Comparison of ENCODE assay signal across 28 cellular contexts in the genomic region with DNA sequence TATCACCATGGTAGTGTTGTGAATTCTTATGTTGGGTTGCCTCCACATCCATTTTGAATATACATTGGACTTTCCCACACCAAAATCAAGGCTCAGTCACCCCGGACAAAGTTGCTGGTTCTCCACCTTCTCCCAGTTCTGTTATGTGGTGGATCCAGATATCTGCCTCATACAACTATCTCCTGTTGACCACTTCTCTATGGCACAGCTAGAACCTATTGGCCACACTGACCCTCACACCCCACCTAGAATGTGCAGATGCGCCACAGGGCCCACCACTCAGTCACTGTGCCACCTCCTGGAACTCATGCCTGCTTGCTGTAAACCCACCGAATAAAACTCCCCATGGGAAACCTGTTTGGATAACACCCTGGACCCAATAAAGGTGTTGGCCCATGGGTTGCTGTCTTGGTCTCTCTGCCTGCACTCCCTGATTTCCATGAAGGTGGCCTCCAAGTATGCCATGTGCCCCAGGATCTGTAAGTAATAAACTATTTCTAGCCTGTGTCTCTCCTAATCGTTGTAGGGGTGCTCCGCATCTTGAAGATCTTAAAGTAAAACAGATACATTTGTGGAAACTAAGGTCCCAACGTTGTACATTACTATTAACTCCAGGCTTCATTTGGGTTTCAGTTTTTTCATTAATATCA. TPM values are rescaled to one million over a fixed set of nuclear protein-coding genes. Genes with fewer than 3 reads are reported as not detected.
DNase-seq lines count a peak whose midpoint lies in the region; ATAC-seq, FAIRE-seq and TF ChIP-seq lines count a peak whose summit lies in the region.
"Had no signal": no experiment of that assay in that cellular context is flagged by ENCODE, and none has a peak within 500 bp of the region (broad histone marks: within the 10 kb centered on the region; RNA-seq: fewer than 3 reads in every experiment).

No MANE protein-coding gene starts in this region.

- TF ChIP-seq RAD21 in K562 (CRISPR knock-in tag; conservative IDR thresholded peaks at IDR 0.05 in 1 of 2, IDR thresholded peaks at IDR 0.05 in 1 of 2) = no peak

- no peaks in the 10 kb centered on the region for H3K9me3 ChIP-seq in cardiac muscle cell (ENCODE audit: low read depth)
- no peaks in the 10 kb centered on the region; the same call in 1 of the 2 replicates for H3K9me3 ChIP-seq in K562 (replicated peaks; ENCODE audit: control insufficient read depth, insufficient read depth, low read depth, low read length)
- no peaks in the 10 kb centered on the region for H3K9me3 ChIP-seq in T-helper 17 cell (ENCODE audit: control insufficient read depth, low read length, poor library complexity, severe bottlenecking)
- H3K9me3 ChIP-seq: gastrocnemius medialis, lower lobe of right lung, prostate gland, upper lobe of right lung had no signal

- H3K9ac ChIP-seq in K562 (ENCODE audit: insufficient read depth in 1 of 2, low read depth in 2 of 2, low read length in 2 of 2) = peak overlapping the region; percentile 75 to 97; a peak in 3 of 4 replicates

- intact Hi-C loops in Right ventricle myocardium superior (cut with DNase I) (no loop called here), K562 (cut with micrococcal nuclease) (loop anchor here (10.0 kb wide), 1 partner anchor 262 kb away; a partner anchor contains a TSS)

- POLR2A ChIA-PET in K562 (lab: Yijun Ruan, JAX) = interaction anchor here (1.0 to 9.0 kb wide), 8 partner anchors 8 to 152 kb away, joined by 3 to 95 read pairs (median 4); a partner anchor contains a TSS

- H3K9me1 ChIP-seq in K562 (ENCODE audit: control insufficient read depth, insufficient read depth, low read length) = no peaks in the 10 kb centered on the region

- no peaks in the 10 kb centered on the region for H4K20me1 ChIP-seq in K562 (replicated peaks; ENCODE audit: control insufficient read depth, insufficient read depth, low read length)

- H3K27me3 Mint-ChIP-seq in nephron (ENCODE audit: low read depth) = peaks cover 5% of the 10 kb centered on the region
- no peaks in the 10 kb centered on the region for H3K27me3 Mint-ChIP-seq in type B pancreatic cell
- no peaks in the 10 kb centered on the region for H3K27me3 Mint-ChIP-seq in T-helper 17 cell

- H3K4me3 Mint-ChIP-seq in nephron (peak overlapping the region; percentile 11 to 61 (median 33)), type B pancreatic cell (peak overlapping the region; percentile 66), T-helper 17 cell (no peak overlapping the region)
- H3K4me3 Mint-ChIP-seq: activated CD8-positive, alpha-beta memory T cell treated with anti-CD3 and anti-CD28 coated beads, Interleukin-2, amount 10 ng/mL, durations not matched to agents 7 days and 5 days; CD14-positive monocyte had no signal

- H3K79me2 ChIP-seq in K562 (ENCODE audit: control insufficient read depth, insufficient read depth, low read length) = peaks cover 28% of the 10 kb centered on the region

- H3K4me2 ChIP-seq in K562 (ENCODE audit: insufficient read depth, low read length) = peak overlapping the region; percentile 55

- peaks cover 30% of the 10 kb centered on the region for H3K4me1 Mint-ChIP-seq in nephron
- peaks cover 19% of the 10 kb centered on the region for H3K4me1 Mint-ChIP-seq in type B pancreatic cell (ENCODE audit: unreplicated experiment)
- H3K4me1 Mint-ChIP-seq in T-helper 17 cell = peaks cover 15% of the 10 kb centered on the region

- H3K27ac ChIP-seq in cardiac muscle cell = peak overlapping the region; percentile 100
- peak overlapping the region; percentile 99 for H3K27ac ChIP-seq in K562 (ENCODE audit: extremely low read depth, low read depth, low read length)
- H3K27ac ChIP-seq: SK-N-MC had no signal

- H3K4me1 ChIP-seq in cardiac muscle cell (ENCODE audit: low read depth) (peaks cover 24% of the 10 kb centered on the region), K562 (replicated peaks in 1 of 2; ENCODE audit: control insufficient read depth in 2 of 2, insufficient read depth in 2 of 2, low read length in 2 of 2) (peaks cover 32 to 35% of the 10 kb centered on the region in 2 experiments)
- H3K4me1 ChIP-seq: prostate gland had no signal

- no peaks in the 10 kb centered on the region for H3K9me3 Mint-ChIP-seq in nephron
- no peaks in the 10 kb centered on the region for H3K9me3 Mint-ChIP-seq in type B pancreatic cell

- no peak for ATAC-seq in Right ventricle myocardium superior (ENCODE audit: poor library complexity)
- ATAC-seq in K562 = no peak
- ATAC-seq in T-helper 17 cell = no peak
- ATAC-seq: activated CD8-positive, alpha-beta memory T cell treated with anti-CD3 and anti-CD28 coated beads, Interleukin-2, amount 10 ng/mL, durations not matched to agents 7 days and 5 days; gastrocnemius medialis; lower lobe of right lung; PC-3; upper lobe of right lung had no signal

- in situ Hi-C loops in K562 (cut with MboI) = loop anchor here (10.0 kb wide), 2 partner anchors 132 to 262 kb away; a partner anchor contains a TSS

- H3K36me3 Mint-ChIP-seq in nephron (ENCODE audit: low read depth) (peaks cover 3% of the 10 kb centered on the region), type B pancreatic cell (no peaks in the 10 kb centered on the region), T-helper 17 cell (ENCODE audit: low read depth) (no peaks in the 10 kb centered on the region)

- H3K36me3 ChIP-seq in cardiac muscle cell (no peaks in the 10 kb centered on the region), K562 (ENCODE audit: control insufficient read depth, insufficient read depth, low read length) (peaks cover 9% of the 10 kb centered on the region; the same call in 1 of the 3 replicates)
- H3K36me3 ChIP-seq: gastrocnemius medialis, lower lobe of right lung, prostate gland, upper lobe of right lung had no signal

- FAIRE-seq in K562 (lab: Jason Lieb, UNC) = no peak
- FAIRE-seq: A204.1, GM18507 had no signal

- H3K4me3 ChIP-seq in cardiac muscle cell = no peak overlapping the region
- no peak overlapping the region for H3K4me3 ChIP-seq in K562
- H3K4me3 ChIP-seq: gastrocnemius medialis, lower lobe of right lung, prostate gland, SK-N-MC, upper lobe of right lung had no signal

- DNase-seq in cardiac muscle cell (ENCODE audit: low read depth in 1 of 2, low spot score in 1 of 2) (no peak), Right ventricle myocardium superior (no peak), K562 (ENCODE audit: extremely low read depth in 1 of 4, low spot score in 3 of 4) (peak in 1 of 4 experiments; percentile 37), type B pancreatic cell (ENCODE audit: extremely low spot score, unreplicated experiment) (no peak), T-helper 17 cell (no peak), MV-4-11 (lab: John Stamatoyannopoulos, UW) (no peak)
- no peak for DNase-seq in stimulated activated CD8-positive, alpha-beta memory T cell treated with anti-CD3 and anti-CD28 coated beads, Interleukin-4, amount 100 ng/mL, for 48 hours
- DNase-seq: activated CD8-positive, alpha-beta memory T cell treated with anti-CD3 and anti-CD28 coated beads, Interleukin-2, amount 10 ng/mL, durations not matched to agents 7 days and 5 days; activated naive CD4-positive, alpha-beta T cell treated with Interleukin-2 at 50 U/mL for 16 hours; activated T-cell treated with anti-CD3 and anti-CD28 coated beads, Interleukin-2, amount 50 U/mL, for 48 hours; amniotic stem cell; gastrocnemius medialis; lower lobe of right lung; MM.1S; NCI-H1417; NCI-H2029; NCI-H526 treated with DMSO at 0.1 percent for 48 hours; NK-92 treated with Interleukin-12 subunit alpha and Interleukin-12 subunit beta, amount 100 ng/mL, for 24 hours; PC-3; stimulated activated CD4-positive, alpha-beta T cell treated with anti-CD3 and anti-CD28 coated beads, Interleukin-4, amount 100 ng/mL, for 24 hours; T-helper 1 cell; upper lobe of right lung had no signal

- CTCF ChIA-PET in K562 (lab: Yijun Ruan, JAX; ENCODE audit: low intra/inter-chr PET ratio) = no interaction called here

- no peak for TF ChIP-seq POLR2A in K562 (conservative IDR thresholded peaks at IDR 0.05)

- BruUV-seq in K562 (replicated peaks; lab: Mats Ljungman, UMichigan) = no TSS peak

- TF ChIP-seq CTCF in cardiac muscle cell (IDR thresholded peaks at IDR 0.05; ENCODE audit: low read depth, low read length) = no peak
- TF ChIP-seq CTCF in K562 (IDR thresholded peaks at IDR 0.05 in 2 of 3, conservative IDR thresholded peaks at IDR 0.05 in 1 of 3; ENCODE audit: insufficient read depth in 2 of 3, low read depth in 1 of 3, low read length in 3 of 3) = no peak
- TF ChIP-seq CTCF in nephron (IDR thresholded peaks at IDR 0.05; ENCODE audit: unreplicated experiment in 3 of 3) = no peak
- no peak for TF ChIP-seq CTCF in type B pancreatic cell (conservative IDR thresholded peaks at IDR 0.05)

- TF ChIP-seq EP300 in K562 (IDR thresholded peaks at IDR 0.05; ENCODE audit: low read length) = no peak

- H3K27ac Mint-ChIP-seq in nephron (peak overlapping the region; percentile 69 to 86 (median 74)), type B pancreatic cell (peak overlapping the region; percentile 30), T-helper 17 cell (no peak overlapping the region)
- H3K27ac Mint-ChIP-seq: activated CD8-positive, alpha-beta memory T cell treated with anti-CD3 and anti-CD28 coated beads, Interleukin-2, amount 10 ng/mL, durations not matched to agents 7 days and 5 days had no signal

- H3K27me3 ChIP-seq in cardiac muscle cell (no peaks in the 10 kb centered on the region), K562 (ENCODE audit: control insufficient read depth in 2 of 2, insufficient read depth in 2 of 2, low read length in 2 of 2) (no peaks in the 10 kb centered on the region)
- H3K27me3 ChIP-seq: gastrocnemius medialis, upper lobe of right lung had no signal

- H2AFZ ChIP-seq in K562 (ENCODE audit: low read depth, low read length) = peak overlapping the region; percentile 36; the same call in 1 of the 2 replicates

- WGBS in K562 (ENCODE audit: insufficient coverage, low coverage, missing lambda C conversion rate) = 63% methylated on average over 6 of the region's 6 CpGs

RNA-seq across cellular contexts. Expression of a gene that starts 7.2 kb away (rescaled TPM):
- total RNA-seq in cardiac muscle cell = 38.7 and 42.7 TPM in 2 replicates
- 92.8 and 103 TPM in 2 replicates for polyA plus RNA-seq in cardiac muscle cell
- total RNA-seq in Right ventricle myocardium superior = 70.5 TPM
- 88.6 and 124 TPM in 2 replicates for total RNA-seq in K562 (2011; cell fraction: chromatin; rRNA removed; ENCODE audit: low replicate concordance)
- total RNA-seq in K562 (2011; cell fraction: nucleolus; rRNA removed) = 76.6 and 81.5 TPM in 2 replicates
- total RNA-seq in K562 (2011; cell fraction: nucleoplasm; rRNA removed) = 59.8 and 71.4 TPM in 2 replicates
- 101 and 110 TPM in 2 replicates for total RNA-seq in K562 (2014; rRNA removed)
- 106 and 108 TPM in 2 replicates for total RNA-seq in K562 (2014; rRNA removed; fragmentation: Illumina TruSeq; extraction: Trizol)
- total RNA-seq in K562 (2015; rRNA removed; fragmentation: Illumina TruSeq; extraction: Trizol) = 116 TPM in 2 replicates
- total RNA-seq in K562 (2021) = 136 and 139 TPM in 2 replicates
- 187 and 214 TPM in 2 replicates for polyA plus RNA-seq in K562 (2011; rRNA removed)
- 201 and 211 TPM in 2 replicates for polyA plus RNA-seq in K562 (2011; cell fraction: cytosol; rRNA removed)
- polyA plus RNA-seq in K562 (2011; cell fraction: nucleus; rRNA removed) = 136 and 150 TPM in 2 replicates
- 121 and 287 TPM in 2 replicates for polyA plus RNA-seq in K562 (2012)
- 113 and 118 TPM in 2 replicates for polyA plus RNA-seq in K562 (2014; fragmentation: Illumina TruSeq; extraction: Trizol)
- 10 to 100 TPM; 54.6 to 70.1 TPM for polyA plus RNA-seq in K562 (2014; fragmentation: Nextera tagmentation; extraction: Ambion mirVana)
- 145 and 149 TPM in 2 replicates for polyA plus RNA-seq in K562 (2014; rRNA removed)
- 136 and 185 TPM in 2 replicates for polyA minus RNA-seq in K562 (2011; rRNA and poly(A)+ RNA removed)
- 67.3 and 100 TPM in 2 replicates for polyA minus RNA-seq in K562 (2011; cell fraction: cytosol; rRNA and poly(A)+ RNA removed)
- 20.6 and 27.7 TPM in 2 replicates for polyA minus RNA-seq in K562 (2011; cell fraction: nucleus; rRNA and poly(A)+ RNA removed)
- total RNA-seq in type B pancreatic cell (ENCODE audit: low replicate concordance) = 19.1 and 19.5 TPM in 2 replicates
- total RNA-seq in T-helper 17 cell = 10 to 100 TPM in 1 of 2 donors, 1 to 10 TPM in 1; 9.2 to 14.2 TPM

RNA-seq across cellular contexts. Expression of a gene that starts 21.1 kb away (rescaled TPM):
- total RNA-seq in cardiac muscle cell (83.4 and 122 TPM in 2 replicates), Right ventricle myocardium superior (265 TPM), K562 (2014; rRNA removed) (86.6 and 92.4 TPM in 2 replicates), K562 (2014; rRNA removed; fragmentation: Illumina TruSeq; extraction: Trizol) (111 and 114 TPM in 2 replicates), K562 (2015; rRNA removed; fragmentation: Illumina TruSeq; extraction: Trizol) (100 and 113 TPM in 2 replicates), K562 (2021) (124 and 126 TPM in 2 replicates), type B pancreatic cell (ENCODE audit: low replicate concordance) (57.5 and 61.2 TPM in 2 replicates), T-helper 17 cell (10 to 100 TPM in 1 of 2 donors, 1 to 10 TPM in 1; 9.1 to 26.4 TPM)
- polyA plus RNA-seq in cardiac muscle cell (91.8 and 118 TPM in 2 replicates), K562 (2011; rRNA removed) (151 and 210 TPM in 2 replicates), K562 (2014; fragmentation: Illumina TruSeq; extraction: Trizol) (162 and 176 TPM in 2 replicates), K562 (2014; fragmentation: Nextera tagmentation; extraction: Ambion mirVana) (100 to 1,000 TPM; 143 to 211 TPM), K562 (2014; rRNA removed) (145 and 159 TPM in 2 replicates)
- 141 and 220 TPM in 2 replicates for total RNA-seq in K562 (2011; cell fraction: chromatin; rRNA removed; ENCODE audit: low replicate concordance)
- total RNA-seq in K562 (2011; cell fraction: nucleolus; rRNA removed) = 93.6 and 93.8 TPM in 2 replicates
- 147 and 201 TPM in 2 replicates for total RNA-seq in K562 (2011; cell fraction: nucleoplasm; rRNA removed)
- 171 and 185 TPM in 2 replicates for polyA plus RNA-seq in K562 (2011; cell fraction: cytosol; rRNA removed)
- polyA plus RNA-seq in K562 (2011; cell fraction: nucleus; rRNA removed) = 130 and 168 TPM in 2 replicates
- polyA plus RNA-seq in K562 (2012) = 133 and 231 TPM in 2 replicates
- polyA minus RNA-seq in K562 (2011; rRNA and poly(A)+ RNA removed) = 135 and 183 TPM in 2 replicates
- 64.3 and 74.2 TPM in 2 replicates for polyA minus RNA-seq in K562 (2011; cell fraction: cytosol; rRNA and poly(A)+ RNA removed)
- 60.0 and 62.5 TPM in 2 replicates for polyA minus RNA-seq in K562 (2011; cell fraction: nucleus; rRNA and poly(A)+ RNA removed)
